Comparison of ENCODE assay signal across 10 cellular contexts in the genomic region with DNA sequence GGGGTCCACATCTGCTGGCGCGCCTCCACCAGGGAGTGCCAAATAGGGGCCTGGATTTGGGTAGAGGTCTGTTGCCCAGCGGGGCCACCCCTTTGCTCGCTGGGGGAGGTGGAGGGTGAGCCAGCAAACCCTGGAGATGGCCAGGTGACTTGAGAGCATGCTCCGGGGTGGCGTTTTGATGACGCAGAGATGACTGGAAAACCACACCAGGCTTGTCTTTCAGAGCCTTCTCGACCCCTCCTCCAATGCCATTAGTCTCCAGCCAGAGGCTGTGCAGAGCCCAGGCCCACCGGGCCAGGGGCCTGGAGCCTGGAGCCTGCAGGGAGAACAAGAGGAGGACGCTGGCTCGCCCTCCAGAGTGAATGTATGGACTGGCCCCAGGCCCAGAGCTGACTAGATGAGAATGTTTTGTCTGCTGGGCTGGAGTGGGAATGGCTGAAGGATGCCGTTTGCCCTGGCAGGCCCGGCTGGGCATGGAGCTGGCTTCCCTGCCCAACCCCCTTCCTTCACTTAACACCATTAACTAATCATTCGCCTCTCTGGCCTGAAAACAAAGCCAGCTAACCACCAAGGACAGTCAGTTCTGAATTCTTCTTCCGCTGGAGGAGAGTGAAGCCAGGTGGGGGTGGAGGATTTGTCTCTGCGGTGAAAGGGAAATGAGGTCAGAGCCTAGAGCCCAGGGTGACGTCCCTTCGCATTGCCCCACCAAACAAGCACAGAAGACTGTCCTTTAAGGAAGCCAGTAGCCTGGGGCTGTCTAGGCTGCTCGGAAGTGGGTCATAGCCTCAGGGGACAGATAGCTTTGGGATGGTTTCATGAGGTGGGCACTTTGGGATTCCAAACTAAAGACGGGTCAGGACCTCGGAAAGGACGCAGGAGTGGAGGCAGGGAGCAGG. TPM values are rescaled to one million over a fixed set of nuclear protein-coding genes. Genes with fewer than 3 reads are reported as not detected.
DNase-seq lines count a peak whose midpoint lies in the region; FAIRE-seq and TF ChIP-seq lines count a peak whose summit lies in the region.
"Had no signal": no experiment of that assay in that cellular context is flagged by ENCODE, and none has a peak within 500 bp of the region (broad histone marks: within the 10 kb centered on the region; RNA-seq: fewer than 3 reads in every experiment).

No MANE protein-coding gene starts in this region.

- peak overlapping the region; percentile 48 for H4K91ac ChIP-seq in H1 (replicated peaks; ENCODE audit: insufficient read length, low read length)

- peak overlapping the region; percentile 74; the same call in 1 of the 2 replicates for H4K8ac ChIP-seq in H1 (ENCODE audit: extremely low read depth, insufficient read depth, low read length)

- TF ChIP-seq EP300 in H1 (IDR thresholded peaks at IDR 0.05; ENCODE audit: borderline replicate concordance in 1 of 2, low read depth in 2 of 2, low read length in 2 of 2): no peak

- no peaks in the 10 kb centered on the region for H3K79me1 ChIP-seq in H1 (ENCODE audit: low read depth, low read length)

- no peak overlapping the region for H4K5ac ChIP-seq in H1 (ENCODE audit: insufficient read length, low read depth, low read length)

- peak overlapping the region; percentile 70 for H3K27ac Mint-ChIP-seq in neural progenitor cell

- H3K4me1 Mint-ChIP-seq in neural progenitor cell: peaks cover 42% of the 10 kb centered on the region

- POLR2A ChIA-PET in H1 (lab: Charles Lee; ENCODE audit: partially characterized antibody): interaction anchor here (0.7 to 5.4 kb wide), 13 partner anchors 10 to 299 kb away, joined by 3 to 44 read pairs (median 6); a partner anchor contains a TSS

- H3K9me3 ChIP-seq in H1 (ENCODE audit: insufficient read depth in 2 of 2, low read depth in 1 of 2, low read length in 1 of 2) (no peaks in the 10 kb centered on the region), neural progenitor cell (ENCODE audit: low read depth) (no peaks in the 10 kb centered on the region), WERI-Rb-1 (ENCODE audit: severe bottlenecking) (no peaks in the 10 kb centered on the region)

- DNase-seq in DMS 273 (lab: John Stamatoyannopoulos, UW; ENCODE audit: unreplicated experiment) (peak; percentile 14), DMS 273 treated with DMSO at 0.1 percent for 48 hours (lab: John Stamatoyannopoulos, UW) (no peak), OCI-M2 (lab: John Stamatoyannopoulos, UW; ENCODE audit: unreplicated experiment) (peak; percentile 25), H1 (ENCODE audit: low read depth in 1 of 2, low spot score in 2 of 2) (no peak), neural progenitor cell (ENCODE audit: low spot score) (peak; percentile 57), SW480 (ENCODE audit: low spot score) (no peak), WERI-Rb-1 (no peak), putamen (ENCODE audit: low spot score) (no peak)

- FAIRE-seq in H1 (lab: Jason Lieb, UNC): no peak

- H3K36me3 ChIP-seq in H1 (ENCODE audit: control insufficient read depth in 2 of 4, insufficient read depth in 4 of 4, low read length in 3 of 4) (no peaks in the 10 kb centered on the region), neural progenitor cell (no peaks in the 10 kb centered on the region), WERI-Rb-1 (no peaks in the 10 kb centered on the region)

- TF ChIP-seq RAD21 in H1 (IDR thresholded peaks at IDR 0.05 in 1 of 2, conservative IDR thresholded peaks at IDR 0.05 in 1 of 2; ENCODE audit: low read depth in 2 of 2, low read length in 2 of 2): no peak

- H3K27ac ChIP-seq in H1 (ENCODE audit: low read depth, low read length) (no peak overlapping the region), neural progenitor cell (no peak overlapping the region), WERI-Rb-1 (no peak overlapping the region; the same call in 1 of the 2 replicates)
- H3K27ac ChIP-seq: 22Rv1 had no signal

- H4K20me1 ChIP-seq in H1 (replicated peaks in 1 of 2; ENCODE audit: control insufficient read depth in 1 of 2, insufficient read depth in 2 of 2, low read length in 2 of 2) (peaks cover 2% of the 10 kb centered on the region in 2 experiments), neural progenitor cell (ENCODE audit: low read depth) (peaks cover 6% of the 10 kb centered on the region)

- H3K9me3 Mint-ChIP-seq in neural progenitor cell: no peaks in the 10 kb centered on the region

- H2AFZ ChIP-seq in H1 (ENCODE audit: low read length) (no peak overlapping the region), neural progenitor cell (replicated peaks) (peak overlapping the region; percentile 27)

- peak in 1 of 2 experiments; percentile 32; a peak in 1 of 3 replicates for TF ChIP-seq POLR2A in H1 (IDR thresholded peaks at IDR 0.05; ENCODE audit: control extremely low read depth in 1 of 2, low read depth in 2 of 2, low read length in 2 of 2)

- H3K23ac ChIP-seq in H1 (ENCODE audit: insufficient read length): no peak overlapping the region

- no peaks in the 10 kb centered on the region for H3K36me3 Mint-ChIP-seq in neural progenitor cell

- H3K79me2 ChIP-seq in H1 (ENCODE audit: control insufficient read depth in 1 of 2, insufficient read depth in 2 of 2, low read length in 2 of 2) (no peaks in the 10 kb centered on the region), neural progenitor cell (ENCODE audit: low read depth) (no peaks in the 10 kb centered on the region)

- CTCF ChIA-PET in H1 (lab: Charles Lee; ENCODE audit: partially characterized antibody): interaction anchor here (1.2 to 16.8 kb wide), 7 partner anchors 10 to 68 kb away, joined by 3 to 415 read pairs (median 5); a partner anchor contains a TSS

- no peak overlapping the region for H3K56ac ChIP-seq in H1 (replicated peaks; ENCODE audit: insufficient read length, low read depth, low read length)

- H3K27me3 ChIP-seq in H1 (replicated peaks in 1 of 4; ENCODE audit: control insufficient read depth in 3 of 4, extremely low read depth in 1 of 4, insufficient read depth in 3 of 4, low read length in 3 of 4) (peaks cover 5 to 46% (median 36%) of the 10 kb centered on the region in 4 experiments), neural progenitor cell (peaks cover 35% of the 10 kb centered on the region), WERI-Rb-1 (ENCODE audit: insufficient read depth, low read depth, severe bottlenecking) (peaks cover 13% of the 10 kb centered on the region)

- peaks cover 15% of the 10 kb centered on the region for H3K27me3 Mint-ChIP-seq in neural progenitor cell (ENCODE audit: insufficient read depth, low read depth)

- H3K4me1 ChIP-seq in H1 (replicated peaks in 1 of 4; ENCODE audit: control insufficient read depth in 3 of 4, insufficient read depth in 4 of 4, low read length in 3 of 4) (peaks cover 11 to 53% (median 48%) of the 10 kb centered on the region in 4 experiments), neural progenitor cell (peaks cover 59% of the 10 kb centered on the region)

- 56% methylated on average over 18 of the region's 22 CpGs; no CpG with 5 or more reads in 1 of the 2 experiments for WGBS in H1 (ENCODE audit: extremely low coverage in 1 of 2, insufficient coverage in 1 of 2, insufficient read length in 1 of 2, insufficient replicate concordance in 2 of 2, low coverage in 1 of 2, low lambda C conversion rate in 2 of 2, missing lambda C conversion rate in 1 of 2), 2 experiments

- peak overlapping the region; percentile 48; the same call in 1 of the 2 replicates for H3K18ac ChIP-seq in H1 (ENCODE audit: extremely low read depth, low read length)

- H3F3A ChIP-seq in neural progenitor cell (ENCODE audit: low read depth): peaks cover 43% of the 10 kb centered on the region

- peak overlapping the region; percentile 98; the same call in 1 of the 2 replicates for H2BK12ac ChIP-seq in H1 (ENCODE audit: low read depth, low read length)

- no peak overlapping the region for H3K9ac ChIP-seq in H1 (replicated peaks in 1 of 4; ENCODE audit: extremely low read depth in 1 of 4, low read depth in 3 of 4, low read length in 3 of 4)
- no peak overlapping the region for H3K9ac ChIP-seq in neural progenitor cell

- H3K4me2 ChIP-seq in H1 (ENCODE audit: insufficient read depth in 1 of 2, low read depth in 2 of 2, low read length in 2 of 2) (peak overlapping the region; percentile 84 to 97; a peak in 3 of 4 replicates), neural progenitor cell (peak overlapping the region; percentile 89)

- no peak overlapping the region for H3K4ac ChIP-seq in H1 (replicated peaks; ENCODE audit: insufficient read length, low read depth, low read length)

- peak overlapping the region; percentile 93; the same call in 1 of the 2 replicates for H2AK5ac ChIP-seq in H1 (ENCODE audit: low read depth, low read length)

- H3K23me2 ChIP-seq in H1 (ENCODE audit: low read depth, low read length): peaks cover 33% of the 10 kb centered on the region

- peak overlapping the region; percentile 91; the same call in 1 of the 2 replicates for H2BK5ac ChIP-seq in H1 (ENCODE audit: low read depth, low read length)

- H3K4me3 Mint-ChIP-seq in neural progenitor cell: peak overlapping the region; percentile 12

- H3K14ac ChIP-seq in H1 (ENCODE audit: insufficient read length): no peak overlapping the region

- peak overlapping the region; percentile 98; the same call in 1 of the 2 replicates for H2BK15ac ChIP-seq in H1 (ENCODE audit: low read length)

- H2BK120ac ChIP-seq in H1 (replicated peaks; ENCODE audit: low read depth, low read length): no peak overlapping the region

- H3K4me3 ChIP-seq in H1 (ENCODE audit: extremely low read depth in 1 of 4, insufficient read depth in 2 of 4, low read depth in 3 of 4, low read length in 4 of 4): peak overlapping the region in 2 of 4 experiments; percentile 8 to 14; a peak in 2 of 8 replicates
- H3K4me3 ChIP-seq in neural progenitor cell: no peak overlapping the region
- H3K4me3 ChIP-seq in WERI-Rb-1 (ENCODE audit: low read depth, low read length): no peak overlapping the region

- peak overlapping the region; percentile 96 for H2BK20ac ChIP-seq in H1 (ENCODE audit: low read length)

- TF ChIP-seq CTCF in H1 (IDR thresholded peaks at IDR 0.05; ENCODE audit: control extremely low read depth in 1 of 3, insufficient read depth in 1 of 3, low read depth in 1 of 3, low read length in 3 of 3) (no peak), neural progenitor cell (IDR thresholded peaks at IDR 0.05) (no peak), WERI-Rb-1 (IDR thresholded peaks at IDR 0.05; ENCODE audit: low read depth, low read length) (no peak)

RNA-seq across cellular contexts. Expression of a gene that starts 1.6 kb away (rescaled TPM):
- total RNA-seq in H1 (2021; fragmentation: NEBNext Ultra II Directional; extraction: Animal tissue kit (Norgen Biotek cat#: 25700)): 19.6 and 22.4 TPM in 2 replicates
- 32.2 and 63.2 TPM in 2 replicates for polyA plus RNA-seq in H1 (2011; rRNA removed)
- 60.7 TPM for polyA plus RNA-seq in H1 (2011; cell fraction: cytosol; rRNA removed)
- polyA plus RNA-seq in H1 (2011; cell fraction: nucleus; rRNA removed): 25.3 TPM
- polyA plus RNA-seq in H1 (2012, experiment 1 of 2): 12.0 to 16.4 TPM (median 13.7 TPM) in 4 replicates
- 12.7 TPM for polyA plus RNA-seq in H1 (2012, experiment 2 of 2)
- polyA plus RNA-seq in H1 (2013, experiment 1 of 2): 28.6 TPM
- polyA plus RNA-seq in H1 (2013, experiment 2 of 2): 28.6 TPM
- polyA minus RNA-seq in H1 (2011; rRNA and poly(A)+ RNA removed): 11.1 and 12.2 TPM in 2 replicates
- polyA minus RNA-seq in H1 (2011; cell fraction: cytosol; rRNA and poly(A)+ RNA removed): 11.2 TPM
- polyA minus RNA-seq in H1 (2011; cell fraction: nucleus; rRNA and poly(A)+ RNA removed): 19.3 TPM
- 23.3 and 28.2 TPM in 2 replicates for total RNA-seq in neural progenitor cell (ENCODE audit: low replicate concordance)

RNA-seq across cellular contexts. Expression of a gene that starts 15.8 kb away (rescaled TPM):
- total RNA-seq in H1 (2021; fragmentation: NEBNext Ultra II Directional; extraction: Animal tissue kit (Norgen Biotek cat#: 25700)): 82.7 and 86.6 TPM in 2 replicates
- 84.0 and 126 TPM in 2 replicates for polyA plus RNA-seq in H1 (2011; rRNA removed)
- polyA plus RNA-seq in H1 (2011; cell fraction: cytosol; rRNA removed): 70.2 TPM
- polyA plus RNA-seq in H1 (2011; cell fraction: nucleus; rRNA removed): 78.5 TPM
- polyA plus RNA-seq in H1 (2012, experiment 1 of 2): 62.6 to 82.3 TPM (median 76.8 TPM) in 4 replicates
- polyA plus RNA-seq in H1 (2012, experiment 2 of 2): 108 TPM
- polyA plus RNA-seq in H1 (2013, experiment 1 of 2): 78.7 TPM
- polyA plus RNA-seq in H1 (2013, experiment 2 of 2): 85.7 TPM
- 91.8 and 114 TPM in 2 replicates for polyA minus RNA-seq in H1 (2011; rRNA and poly(A)+ RNA removed)
- polyA minus RNA-seq in H1 (2011; cell fraction: cytosol; rRNA and poly(A)+ RNA removed): 73.1 TPM
- 59.0 TPM for polyA minus RNA-seq in H1 (2011; cell fraction: nucleus; rRNA and poly(A)+ RNA removed)
- 17.1 and 48.2 TPM in 2 replicates for total RNA-seq in neural progenitor cell (ENCODE audit: low replicate concordance)

RNA-seq across cellular contexts. Expression of a gene that starts 22.2 kb away (rescaled TPM):
- 1.5 and 2.2 TPM in 2 replicates for total RNA-seq in H1 (2021; fragmentation: NEBNext Ultra II Directional; extraction: Animal tissue kit (Norgen Biotek cat#: 25700))
- polyA plus RNA-seq in H1 (2011; rRNA removed): 2.7 and 3.4 TPM in 2 replicates
- polyA plus RNA-seq in H1 (2011; cell fraction: cytosol; rRNA removed): 3.0 TPM
- polyA plus RNA-seq in H1 (2011; cell fraction: nucleus; rRNA removed): 3.0 TPM
- 1.1 to 2.5 TPM (median 1.7 TPM) in 4 replicates for polyA plus RNA-seq in H1 (2012, experiment 1 of 2)
- polyA plus RNA-seq in H1 (2012, experiment 2 of 2): 2.3 TPM
- 1.3 TPM for polyA plus RNA-seq in H1 (2013, experiment 1 of 2)
- polyA plus RNA-seq in H1 (2013, experiment 2 of 2): 1.5 TPM
- 0.73 and 0.76 TPM in 2 replicates for polyA minus RNA-seq in H1 (2011; rRNA and poly(A)+ RNA removed)
- 1.5 TPM for polyA minus RNA-seq in H1 (2011; cell fraction: cytosol; rRNA and poly(A)+ RNA removed)
- polyA minus RNA-seq in H1 (2011; cell fraction: nucleus; rRNA and poly(A)+ RNA removed): 2.2 TPM
- 0.90 and 3.4 TPM in 2 replicates for total RNA-seq in neural progenitor cell (ENCODE audit: low replicate concordance)
- total RNA-seq: T-helper 1 cell treated with Interleukin-12 subunit alpha and Interleukin-12 subunit beta and Interleukin-4 antibody, amounts not matched to agents 30 ng/mL and 1 ng/mL, for 36 hours had no signal

RNA-seq across cellular contexts. Expression of a gene that starts 28.0 kb away (rescaled TPM):
- total RNA-seq in H1 (2021; fragmentation: NEBNext Ultra II Directional; extraction: Animal tissue kit (Norgen Biotek cat#: 25700)): not detected in 2 replicates
- 0.02 TPM in 2 replicates for polyA plus RNA-seq in H1 (2011; rRNA removed)
- not detected for polyA plus RNA-seq in H1 (2011; cell fraction: cytosol; rRNA removed)
- 0.09 TPM for polyA plus RNA-seq in H1 (2011; cell fraction: nucleus; rRNA removed)
- not detected in 4 replicates for polyA plus RNA-seq in H1 (2012, experiment 1 of 2)
- polyA plus RNA-seq in H1 (2012, experiment 2 of 2): not detected
- polyA plus RNA-seq in H1 (2013, experiment 1 of 2): 0.02 TPM
- polyA plus RNA-seq in H1 (2013, experiment 2 of 2): 0.02 TPM
- polyA minus RNA-seq in H1 (2011; rRNA and poly(A)+ RNA removed): not detected in 2 replicates
- polyA minus RNA-seq in H1 (2011; cell fraction: cytosol; rRNA and poly(A)+ RNA removed): not detected
- not detected for polyA minus RNA-seq in H1 (2011; cell fraction: nucleus; rRNA and poly(A)+ RNA removed)
- total RNA-seq in neural progenitor cell (ENCODE audit: low replicate concordance): not detected in 2 replicates
- total RNA-seq: T-helper 1 cell treated with Interleukin-12 subunit alpha and Interleukin-12 subunit beta and Interleukin-4 antibody, amounts not matched to agents 30 ng/mL and 1 ng/mL, for 36 hours had no signal

Comparison
In these comparisons a context has a peak if more than half of its experiments do, and no peak if none do; other contexts are left out.
1. DNase-seq: peak in DMS 273 (single experiment), OCI-M2 (single experiment) and neural progenitor cell (single experiment); none in DMS 273 treated with DMSO at 0.1 percent for 48 hours (single experiment), H1 (0 of 2), SW480 (single experiment), WERI-Rb-1 (single experiment) and putamen (single experiment).